In the genomic region with DNA sequence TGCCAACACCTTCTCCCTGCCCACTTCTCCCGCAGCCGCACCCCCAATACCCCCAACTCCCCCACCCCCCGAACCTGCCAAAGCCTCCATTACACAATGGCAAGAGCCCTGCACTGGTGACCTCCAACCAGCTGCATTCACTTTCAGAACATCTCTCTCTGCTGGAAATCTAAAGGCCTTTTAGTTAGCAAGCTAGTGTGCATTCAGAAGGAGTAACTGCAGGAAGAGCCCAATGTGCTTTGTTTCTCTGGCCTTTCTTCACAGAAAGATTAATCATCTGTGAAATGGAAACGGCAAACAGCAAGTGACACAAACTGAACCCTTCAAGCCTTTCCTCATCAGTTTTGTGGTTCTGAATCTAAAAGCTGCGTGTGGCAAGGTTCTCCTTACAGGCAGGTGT, we compare ENCODE assay signal across 18 cellular contexts.
A peak's percentile ranks its signal among the peaks of the same experiment; 100 is the strongest.
DNase-seq lines count a peak whose midpoint lies in the region; TF ChIP-seq lines count a peak whose summit lies in the region.
"Had no signal": no experiment of that assay in that cellular context is flagged by ENCODE, and none has a peak within 500 bp of the region (broad histone marks: within the 10 kb centered on the region; RNA-seq: fewer than 3 reads in every experiment).

No MANE protein-coding gene starts in this region.

- no peak overlapping the region for H3K4me2 ChIP-seq in neuronal stem cell (ENCODE audit: insufficient read depth, low read length, poor library complexity, severe bottlenecking)

- intact Hi-C loops in ascending aorta (cut with DNase I): no loop called here

- peaks cover 23% of the 10 kb centered on the region for H3K36me3 ChIP-seq in endodermal cell (ENCODE audit: control insufficient read depth, insufficient read depth, low read length)
- peaks cover 0 to 27% of the 10 kb centered on the region in 2 donors for H3K36me3 ChIP-seq in neuronal stem cell (replicated peaks in 1 of 2; ENCODE audit: control insufficient read depth in 2 of 2, insufficient read depth in 2 of 2, low read length in 2 of 2)
- no peaks in the 10 kb centered on the region for H3K36me3 ChIP-seq in ascending aorta
- H3K36me3 ChIP-seq: adrenal gland, SJSA1 had no signal

- H3K4me3 ChIP-seq in endodermal cell (ENCODE audit: low read length) (no peak overlapping the region), neuronal stem cell (ENCODE audit: low read length in 2 of 2) (no peak overlapping the region), ascending aorta (no peak overlapping the region)
- H3K4me3 ChIP-seq: adrenal gland, coronary artery, SJSA1, skin epidermis had no signal

- no peak overlapping the region for H3K4me3 Mint-ChIP-seq in endodermal cell
- H3K4me3 Mint-ChIP-seq: activated CD4-positive, alpha-beta T cell treated with anti-CD3 and anti-CD28 coated beads, Interleukin-2, amount 10 ng/mL, durations not matched to agents 7 days and 5 days; CD8-positive, alpha-beta T cell; stimulated activated naive B cell treated with anti-CD40 and anti-IgM and Interleukin-4, amounts not matched to agents 10 μg/mL and 1 μg/mL and 100 μg/mL, for 72 hours had no signal

- peaks cover 4% of the 10 kb centered on the region for H3K36me3 Mint-ChIP-seq in endodermal cell (ENCODE audit: low read depth)

- H3K18ac ChIP-seq in neuronal stem cell (ENCODE audit: low read length): no peak overlapping the region

- no peaks in the 10 kb centered on the region for H3K9me3 Mint-ChIP-seq in endodermal cell
- H3K9me3 Mint-ChIP-seq: activated CD4-positive, alpha-beta T cell treated with anti-CD3 and anti-CD28 coated beads, Interleukin-2, amount 10 ng/mL, durations not matched to agents 7 days and 5 days; CD8-positive, alpha-beta T cell; stimulated activated naive B cell treated with anti-CD40 and anti-IgM and Interleukin-4, amounts not matched to agents 10 μg/mL and 1 μg/mL and 100 μg/mL, for 72 hours had no signal

- H3K23ac ChIP-seq in neuronal stem cell (ENCODE audit: low read depth, low read length, poor library complexity): no peak overlapping the region

- no peak overlapping the region for H3K27ac Mint-ChIP-seq in endodermal cell
- H3K27ac Mint-ChIP-seq: activated CD4-positive, alpha-beta T cell treated with anti-CD3 and anti-CD28 coated beads, Interleukin-2, amount 10 ng/mL, durations not matched to agents 7 days and 5 days; CD8-positive, alpha-beta T cell; stimulated activated naive B cell treated with anti-CD40 and anti-IgM and Interleukin-4, amounts not matched to agents 10 μg/mL and 1 μg/mL and 100 μg/mL, for 72 hours had no signal

- H3K14ac ChIP-seq in neuronal stem cell (ENCODE audit: low read length): no peak overlapping the region

- peaks cover 29% of the 10 kb centered on the region for H3K4me1 Mint-ChIP-seq in endodermal cell
- H3K4me1 Mint-ChIP-seq: activated CD4-positive, alpha-beta T cell treated with anti-CD3 and anti-CD28 coated beads, Interleukin-2, amount 10 ng/mL, durations not matched to agents 7 days and 5 days had no signal

- no peak overlapping the region for H4K91ac ChIP-seq in neuronal stem cell (ENCODE audit: low read depth, low read length, poor library complexity)

- H2BK120ac ChIP-seq in neuronal stem cell (ENCODE audit: low read depth, low read length): no peak overlapping the region

- no peaks in the 10 kb centered on the region for H3K27me3 Mint-ChIP-seq in endodermal cell (ENCODE audit: insufficient read depth)
- H3K27me3 Mint-ChIP-seq: activated CD4-positive, alpha-beta T cell treated with anti-CD3 and anti-CD28 coated beads, Interleukin-2, amount 10 ng/mL, durations not matched to agents 7 days and 5 days; stimulated activated naive B cell treated with anti-CD40 and anti-IgM and Interleukin-4, amounts not matched to agents 10 μg/mL and 1 μg/mL and 100 μg/mL, for 72 hours had no signal

- H3K4ac ChIP-seq in neuronal stem cell (ENCODE audit: low read length): no peak overlapping the region

- 38% methylated on average over 5 of the region's 5 CpGs; no CpG with 5 or more reads in 1 of the 2 experiments for WGBS in endodermal cell (ENCODE audit: insufficient coverage in 1 of 2, insufficient read length in 1 of 2), 2 experiments
- WGBS in neuronal stem cell (ENCODE audit: extremely low coverage in 2 of 2, insufficient read length in 2 of 2, insufficient replicate concordance in 1 of 2), 2 donors: no CpG with 5 or more reads among the region's 5 CpGs

- H3K79me1 ChIP-seq in neuronal stem cell (ENCODE audit: low read depth, low read length): no peaks in the 10 kb centered on the region

- no peak overlapping the region for H4K8ac ChIP-seq in neuronal stem cell (ENCODE audit: low read depth, low read length)

- TF ChIP-seq CTCF in endodermal cell (conservative IDR thresholded peaks at IDR 0.05) (no peak), ascending aorta (IDR thresholded peaks at IDR 0.05) (no peak)

- H3K9me3 ChIP-seq in endodermal cell (ENCODE audit: control insufficient read depth, low read length) (no peaks in the 10 kb centered on the region), neuronal stem cell (replicated peaks in 1 of 2; ENCODE audit: control insufficient read depth in 2 of 2, insufficient read depth in 1 of 2, low read depth in 1 of 2, low read length in 2 of 2) (peaks cover 0 to 23% of the 10 kb centered on the region in 2 donors), ascending aorta (no peaks in the 10 kb centered on the region)
- H3K9me3 ChIP-seq: adrenal gland, SJSA1 had no signal

- H2AK5ac ChIP-seq in neuronal stem cell (ENCODE audit: low read depth, low read length): no peak overlapping the region

- no peak overlapping the region for H2BK12ac ChIP-seq in neuronal stem cell (ENCODE audit: low read length)

- no peaks in the 10 kb centered on the region for H3K27me3 ChIP-seq in endodermal cell (ENCODE audit: control insufficient read depth, insufficient read depth, low read length, poor library complexity, severe bottlenecking)
- H3K27me3 ChIP-seq in neuronal stem cell (ENCODE audit: control insufficient read depth in 3 of 3, insufficient read depth in 3 of 3, low read depth in 1 of 3, low read length in 3 of 3): no peaks in the 10 kb centered on the region
- H3K27me3 ChIP-seq in ascending aorta: no peaks in the 10 kb centered on the region
- H3K27me3 ChIP-seq: adrenal gland, SJSA1 had no signal

- DNase-seq in NCI-H1105 treated with DMSO at 0.1 percent for 48 hours (lab: John Stamatoyannopoulos, UW): peak; percentile 50
- DNase-seq in NCI-H1105 (lab: John Stamatoyannopoulos, UW): no peak
- peak; percentile 67 for DNase-seq in NCI-H2107 treated with DMSO at 0.1 percent for 48 hours (lab: John Stamatoyannopoulos, UW; ENCODE audit: unreplicated experiment)
- peak; percentile 67 for DNase-seq in endodermal cell
- peak; percentile 86 for DNase-seq in neuronal stem cell (ENCODE audit: low spot score)
- no peak for DNase-seq in stimulated activated CD4-positive, alpha-beta T cell treated with anti-CD3 and anti-CD28 coated beads, Interleukin-1b, Interleukin-23, amount 100 ng/mL, for 48 hours
- DNase-seq in ascending aorta (ENCODE audit: low spot score in 2 of 2): no peak
- no peak for DNase-seq in anterior cingulate cortex (lab: John Stamatoyannopoulos, UW)
- DNase-seq: activated CD4-positive, alpha-beta T cell treated with anti-CD3 and anti-CD28 coated beads, Interleukin-2, amount 10 ng/mL, durations not matched to agents 7 days and 5 days; adrenal gland; CD8-positive, alpha-beta T cell; GF-D8; mammary epithelial cell; stimulated activated naive B cell treated with anti-CD40 and anti-IgM and Interleukin-4, amounts not matched to agents 10 μg/mL and 1 μg/mL and 100 μg/mL, for 72 hours; T1000 had no signal

- H3K4me1 ChIP-seq in endodermal cell (ENCODE audit: control insufficient read depth, insufficient read depth, low read length): peaks cover 3% of the 10 kb centered on the region
- H3K4me1 ChIP-seq in neuronal stem cell (ENCODE audit: control insufficient read depth in 2 of 2, insufficient read depth in 1 of 2, low read depth in 1 of 2, low read length in 2 of 2): peaks cover 7 to 42% of the 10 kb centered on the region in 2 donors
- H3K4me1 ChIP-seq in ascending aorta: no peaks in the 10 kb centered on the region
- H3K4me1 ChIP-seq: adrenal gland had no signal

- H2AFZ ChIP-seq in neuronal stem cell (ENCODE audit: low read length): no peak overlapping the region

- no peak overlapping the region for H2BK15ac ChIP-seq in neuronal stem cell (ENCODE audit: low read length)

- H3K27ac ChIP-seq in endodermal cell (ENCODE audit: low read depth, low read length) (peak overlapping the region; percentile 79), neuronal stem cell (replicated peaks; ENCODE audit: low read length) (no peak overlapping the region), ascending aorta (no peak overlapping the region)
- H3K27ac ChIP-seq: adrenal gland, coronary artery, SJSA1, skin epidermis had no signal

- H2BK5ac ChIP-seq in neuronal stem cell (ENCODE audit: low read length): no peak overlapping the region

- H3K9ac ChIP-seq in endodermal cell (ENCODE audit: extremely low read depth, low read length, poor library complexity, severe bottlenecking) (peak overlapping the region; percentile 6), neuronal stem cell (ENCODE audit: low read depth, low read length, poor library complexity) (no peak overlapping the region)

Comparison
In these comparisons a context has a peak if more than half of its experiments do, and no peak if none do; other contexts are left out.
1. DNase-seq: peak in NCI-H1105 treated with DMSO at 0.1 percent for 48 hours (single experiment), NCI-H2107 treated with DMSO at 0.1 percent for 48 hours (single experiment), endodermal cell (single experiment) and neuronal stem cell (single experiment); none in NCI-H1105 (single experiment), stimulated activated CD4-positive, alpha-beta T cell treated with anti-CD3 and anti-CD28 coated beads, Interleukin-1b, Interleukin-23, amount 100 ng/mL, for 48 hours (single experiment), ascending aorta (0 of 2) and anterior cingulate cortex (0 of 58).